ENCODE assay signal across 1 cellular context in genomic region chrX:71171110-71171801, GRCh38.
TF ChIP-seq lines count a peak whose summit lies in the region.

No MANE protein-coding gene starts in this region.

TF ChIP-seq in H1, 55 proteins besides CTCF, POLR2A, EP300 and RAD21:
- TF ChIP-seq E2F6 (IDR thresholded peaks at IDR 0.05), result no peak
- no peak for TF ChIP-seq SIN3A (conservative IDR thresholded peaks at IDR 0.05 in 1 of 2, IDR thresholded peaks at IDR 0.05 in 1 of 2; ENCODE audit: low read depth in 1 of 2, low read length in 2 of 2)
- no peak for TF ChIP-seq CHD2 (IDR thresholded peaks at IDR 0.05; ENCODE audit: low read length)
- no peak for TF ChIP-seq EGR1 (IDR thresholded peaks at IDR 0.05; ENCODE audit: borderline replicate concordance, low read depth, low read length)
- no peak for TF ChIP-seq ATF2 (IDR thresholded peaks at IDR 0.05; ENCODE audit: low read length)
- no peak for TF ChIP-seq CTBP2 (IDR thresholded peaks at IDR 0.05; ENCODE audit: borderline replicate concordance, insufficient read depth, insufficient read length, low read length)
- TF ChIP-seq BRCA1 (IDR thresholded peaks at IDR 0.05; ENCODE audit: low read depth, low read length), result no peak
- TF ChIP-seq BACH1 (IDR thresholded peaks at IDR 0.05; ENCODE audit: low read length), result no peak
- no peak for TF ChIP-seq TCF12 (IDR thresholded peaks at IDR 0.05; ENCODE audit: low read depth, low read length)
- no peak for TF ChIP-seq YY1 (IDR thresholded peaks at IDR 0.05; ENCODE audit: low read depth, low read length)
- no peak for TF ChIP-seq CBX8 (IDR thresholded peaks at IDR 0.05; ENCODE audit: borderline replicate concordance, low read depth, low read length)
- no peak for TF ChIP-seq SRF (IDR thresholded peaks at IDR 0.05; ENCODE audit: low read depth, low read length)
- no peak for TF ChIP-seq CBX5 (IDR thresholded peaks at IDR 0.05; ENCODE audit: low read depth, low read length)
- TF ChIP-seq SP2 (IDR thresholded peaks at IDR 0.05; ENCODE audit: low read length), result no peak
